In the genomic region with DNA sequence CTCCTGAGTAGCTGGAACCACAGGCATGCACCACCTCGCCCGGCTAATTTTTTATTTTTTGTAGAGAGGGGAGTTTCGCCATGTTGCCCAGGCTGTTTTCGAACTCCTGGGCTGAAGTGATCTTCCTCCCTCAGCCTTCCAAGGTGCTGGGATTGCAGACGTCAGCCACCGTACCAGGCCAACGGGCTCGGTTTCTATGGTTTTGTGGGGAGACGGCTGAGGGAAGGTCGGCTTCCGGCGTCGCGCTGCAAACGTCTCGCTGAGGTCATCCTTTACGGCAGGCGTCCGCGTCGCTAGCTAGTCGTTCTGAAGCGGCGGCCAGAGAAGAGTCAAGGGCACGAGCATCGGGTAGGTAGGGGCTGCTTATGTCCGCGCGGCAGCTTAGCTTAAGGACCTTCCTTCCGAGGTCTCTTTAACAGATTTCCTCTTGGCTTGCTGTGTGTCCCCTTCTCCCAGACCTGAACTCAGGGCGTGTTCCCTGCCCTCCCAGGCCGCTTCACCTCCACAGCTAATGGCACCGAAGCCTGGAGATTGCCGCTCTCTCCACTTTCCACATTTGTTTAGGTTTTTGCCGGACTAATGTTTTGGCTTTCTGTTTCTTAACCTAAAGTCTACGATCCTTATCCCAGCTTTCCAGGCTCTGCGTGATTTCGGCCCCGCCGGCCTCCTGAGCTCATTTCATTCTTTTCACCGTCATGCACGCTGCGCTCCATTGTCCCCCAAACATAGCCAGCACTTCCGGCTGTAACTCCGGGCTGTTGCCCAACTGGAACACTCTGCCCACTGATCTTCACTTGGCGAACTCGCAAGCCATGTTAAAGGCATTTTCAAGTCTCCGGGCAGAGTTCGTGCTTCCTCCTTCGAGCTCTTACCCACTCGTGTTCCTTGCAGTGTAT, we compare ENCODE assay signal across 8 cellular contexts. TPM values are rescaled to one million over a fixed set of nuclear protein-coding genes. Genes with fewer than 3 reads are reported as not detected.
DNase-seq lines count a peak whose midpoint lies in the region; ATAC-seq and TF ChIP-seq lines count a peak whose summit lies in the region.

A gene (plus strand): TSS at position 300 of the 896 bp plus-strand sequence. CDS start 2,375 bp downstream, outside the sequence.

- H3K36me3 Mint-ChIP-seq in naive thymus-derived CD4-positive, alpha-beta T cell: peaks cover 0 to 14% (median 12%) of the 10 kb centered on the region in 5 donors
- peaks cover 17% of the 10 kb centered on the region for H3K36me3 Mint-ChIP-seq in stimulated activated memory B cell treated with anti-CD40 and anti-IgM and Interleukin-4, amounts not matched to agents 10 μg/mL and 1 μg/mL and 100 μg/mL, for 72 hours

- H3K27ac Mint-ChIP-seq in naive thymus-derived CD4-positive, alpha-beta T cell: peak within 1 kb of the TSS; percentile 93 to 99 (median 97)
- H3K27ac Mint-ChIP-seq in stimulated activated memory B cell treated with anti-CD40 and anti-IgM and Interleukin-4, amounts not matched to agents 10 μg/mL and 1 μg/mL and 100 μg/mL, for 72 hours: peak within 1 kb of the TSS; percentile 94

- peaks cover 22% of the 10 kb centered on the region for H3K79me2 ChIP-seq in fibroblast of lung (ENCODE audit: control insufficient read depth, insufficient read depth, low read length)

- POLR2A ChIA-PET in naive thymus-derived CD4-positive, alpha-beta T cell (lab: Charles Lee): interaction anchor here (0.6 to 2.6 kb wide), 20 partner anchors 9 to 1665 kb away, joined by 3 to 16 read pairs (median 4); a partner anchor contains a TSS

- DNase-seq in DMS53 treated with DMSO at 0.1 percent for 48 hours (lab: John Stamatoyannopoulos, UW; ENCODE audit: unreplicated experiment): peak; percentile 88
- DNase-seq in Kasumi-1 (lab: John Stamatoyannopoulos, UW): peak; percentile 92 to 93
- peak; percentile 94 for DNase-seq in RPMI8226
- DNase-seq in activated T-helper 1 cell treated with anti-CD3 and anti-CD28 coated beads, Interleukin-2, amount 50 U/mL, for 16 hours (ENCODE audit: low read depth in 1 of 2, low spot score in 1 of 2): peak; percentile 61 to 68
- peak; percentile 94 to 97 for DNase-seq in fibroblast of lung (ENCODE audit: low read depth in 2 of 2)
- DNase-seq in naive thymus-derived CD4-positive, alpha-beta T cell: peak; percentile 53 to 84 (median 80)

- H3K9me3 Mint-ChIP-seq in naive thymus-derived CD4-positive, alpha-beta T cell: no peaks in the 10 kb centered on the region
- H3K9me3 Mint-ChIP-seq in stimulated activated memory B cell treated with anti-CD40 and anti-IgM and Interleukin-4, amounts not matched to agents 10 μg/mL and 1 μg/mL and 100 μg/mL, for 72 hours: no peaks in the 10 kb centered on the region

- peak within 1 kb of the TSS; percentile 97 for H3K9ac ChIP-seq in fibroblast of lung (ENCODE audit: insufficient read depth, low read length)

- peak within 1 kb of the TSS; percentile 94 for H2AFZ ChIP-seq in fibroblast of lung (ENCODE audit: low read length)

- intact Hi-C loops in naive thymus-derived CD4-positive, alpha-beta T cell (cut with micrococcal nuclease): loop anchor here (1.0 to 10.0 kb wide), 7 partner anchors 8 to 379 kb away; a partner anchor contains a TSS

- peaks cover 2% of the 10 kb centered on the region for H3K4me1 ChIP-seq in fibroblast of lung (ENCODE audit: control insufficient read depth, extremely low read depth, insufficient read depth, low read length)
- peaks cover 18% of the 10 kb centered on the region in 2 donors for H3K4me1 ChIP-seq in naive thymus-derived CD4-positive, alpha-beta T cell (ENCODE audit: control insufficient read depth in 2 of 2, insufficient read depth in 2 of 2, low read length in 2 of 2)

- H3K4me3 Mint-ChIP-seq in naive thymus-derived CD4-positive, alpha-beta T cell: peak within 1 kb of the TSS; percentile 90 to 100 (median 96)
- peak within 1 kb of the TSS; percentile 91 for H3K4me3 Mint-ChIP-seq in stimulated activated memory B cell treated with anti-CD40 and anti-IgM and Interleukin-4, amounts not matched to agents 10 μg/mL and 1 μg/mL and 100 μg/mL, for 72 hours

- no peaks in the 10 kb centered on the region for H3K27me3 ChIP-seq in fibroblast of lung (ENCODE audit: control insufficient read depth, insufficient read depth, low read length)
- no peaks in the 10 kb centered on the region for H3K27me3 ChIP-seq in naive thymus-derived CD4-positive, alpha-beta T cell (ENCODE audit: control insufficient read depth in 2 of 2, insufficient read depth in 2 of 2, low read length in 2 of 2)

- peaks cover 19 to 37% (median 29%) of the 10 kb centered on the region in 7 donors for H3K4me1 Mint-ChIP-seq in naive thymus-derived CD4-positive, alpha-beta T cell
- H3K4me1 Mint-ChIP-seq in stimulated activated memory B cell treated with anti-CD40 and anti-IgM and Interleukin-4, amounts not matched to agents 10 μg/mL and 1 μg/mL and 100 μg/mL, for 72 hours: peaks cover 20% of the 10 kb centered on the region

- H3K27ac ChIP-seq in fibroblast of lung (ENCODE audit: insufficient read depth, low read length): peak within 1 kb of the TSS; percentile 99
- peak within 1 kb of the TSS; percentile 94 for H3K27ac ChIP-seq in naive thymus-derived CD4-positive, alpha-beta T cell (ENCODE audit: low read depth, low read length)

- peak; percentile 79 for ATAC-seq in GM21825 (IDR thresholded peaks at IDR 0.05; ENCODE audit: unreplicated experiment)
- peak; percentile 96 for ATAC-seq in naive thymus-derived CD4-positive, alpha-beta T cell
- ATAC-seq in stimulated activated memory B cell treated with anti-CD40 and anti-IgM and Interleukin-4, amounts not matched to agents 10 μg/mL and 1 μg/mL and 100 μg/mL, for 72 hours: peak; percentile 97

- H3K36me3 ChIP-seq in fibroblast of lung (ENCODE audit: control insufficient read depth, insufficient read depth, low read length): no peaks in the 10 kb centered on the region
- peaks cover 4 to 25% (median 5%) of the 10 kb centered on the region in 3 experiments for H3K36me3 ChIP-seq in naive thymus-derived CD4-positive, alpha-beta T cell (ENCODE audit: control insufficient read depth in 2 of 3, insufficient read depth in 3 of 3, low read length in 3 of 3)

- H3K27me3 Mint-ChIP-seq in naive thymus-derived CD4-positive, alpha-beta T cell: peaks cover 0 to 6% (median 0%) of the 10 kb centered on the region in 5 donors
- no peaks in the 10 kb centered on the region for H3K27me3 Mint-ChIP-seq in stimulated activated memory B cell treated with anti-CD40 and anti-IgM and Interleukin-4, amounts not matched to agents 10 μg/mL and 1 μg/mL and 100 μg/mL, for 72 hours

- peak within 1 kb of the TSS; percentile 83 to 96 (median 90) for H3K4me3 ChIP-seq in fibroblast of lung (replicated peaks in 1 of 4; ENCODE audit: control extremely low read depth in 1 of 4, insufficient read depth in 1 of 4, low read depth in 3 of 4, low read length in 4 of 4)
- H3K4me3 ChIP-seq in naive thymus-derived CD4-positive, alpha-beta T cell (ENCODE audit: low read length): peak within 1 kb of the TSS; percentile 93

- no peaks in the 10 kb centered on the region for H3K9me3 ChIP-seq in fibroblast of lung (ENCODE audit: control insufficient read depth, insufficient read depth, low read depth, low read length)
- H3K9me3 ChIP-seq in naive thymus-derived CD4-positive, alpha-beta T cell (ENCODE audit: control insufficient read depth in 2 of 3, low read length in 3 of 3): no peaks in the 10 kb centered on the region

- CTCF ChIA-PET in naive thymus-derived CD4-positive, alpha-beta T cell (lab: Charles Lee): interaction anchor here (1.0 to 1.2 kb wide), 4 partner anchors 9 to 165 kb away, joined by 3 read pairs; no protein-coding TSS in a partner anchor

- H3K4me2 ChIP-seq in fibroblast of lung (ENCODE audit: extremely low read depth, insufficient read depth, low read length): peak within 1 kb of the TSS; percentile 93

- no peak for TF ChIP-seq CTCF in fibroblast of lung (conservative IDR thresholded peaks at IDR 0.05 in 1 of 2, IDR thresholded peaks at IDR 0.05 in 1 of 2; ENCODE audit: low read depth in 1 of 2, low read length in 2 of 2)

- H4K20me1 ChIP-seq in fibroblast of lung (ENCODE audit: control insufficient read depth, extremely low read depth, insufficient read depth, low read length): no peaks in the 10 kb centered on the region

RNA-seq across cellular contexts. Expression of the gene that starts here (rescaled TPM):
- total RNA-seq in fibroblast of lung: 452 and 501 TPM in 2 replicates
- 572 and 783 TPM in 2 replicates for polyA plus RNA-seq in fibroblast of lung
- polyA plus RNA-seq in fibroblast of lung (2012): 665 and 798 TPM in 2 replicates
- 45.4 and 56.7 TPM in 2 replicates for polyA minus RNA-seq in fibroblast of lung (ENCODE audit: low replicate concordance)
- total RNA-seq in naive thymus-derived CD4-positive, alpha-beta T cell: 100 to 1,000 TPM in 4 of 5 experiments, 10 to 100 TPM in 1; 95.1 to 128 (median 115) TPM
- polyA plus RNA-seq in naive thymus-derived CD4-positive, alpha-beta T cell: 100 to 1,000 TPM; 615 to 715 TPM

Comparison
In these comparisons a context has a peak if more than half of its experiments do, and no peak if none do; other contexts are left out.
1. Peak in every context shown above with its lines: DNase-seq, ATAC-seq, H3K4me3 ChIP-seq and H3K27ac ChIP-seq.